In the genomic region with DNA sequence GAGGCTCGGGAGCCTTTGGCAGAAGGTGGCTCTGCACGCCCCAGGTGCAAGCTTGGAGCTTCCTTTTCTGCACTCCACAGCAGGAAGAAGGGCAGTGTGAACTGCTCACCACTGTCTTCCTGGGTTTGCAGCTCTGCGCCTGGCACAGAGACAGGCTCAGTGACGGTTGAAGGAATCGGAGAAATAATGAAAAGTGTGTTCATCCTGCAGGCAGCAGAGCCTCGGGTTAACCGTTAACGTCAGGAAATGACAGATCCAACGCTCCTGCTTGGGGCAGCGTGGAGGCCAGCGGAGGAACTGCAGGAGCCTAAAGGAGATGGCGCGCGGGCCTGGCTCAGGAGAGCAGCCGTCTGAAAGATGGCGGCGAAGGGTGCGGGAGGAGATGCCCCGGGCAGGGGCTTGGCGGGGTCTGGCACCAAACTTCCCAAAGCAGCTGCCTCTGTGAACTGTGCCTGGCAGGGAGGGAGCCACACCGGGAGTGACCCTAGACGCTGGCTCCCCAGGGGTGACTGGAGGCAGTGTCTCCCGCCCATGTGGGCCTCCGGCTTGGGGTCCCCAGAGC, we compare ENCODE assay signal across 1 cellular context.
A peak's percentile ranks its signal among the peaks of the same experiment; 100 is the strongest.
TF ChIP-seq lines count a peak whose summit lies in the region.

No MANE protein-coding gene starts in this region.

TF ChIP-seq in HepG2, 621 proteins besides CTCF, POLR2A, EP300 and RAD21 (continued from another document):
- TF ChIP-seq, protein P1, sequence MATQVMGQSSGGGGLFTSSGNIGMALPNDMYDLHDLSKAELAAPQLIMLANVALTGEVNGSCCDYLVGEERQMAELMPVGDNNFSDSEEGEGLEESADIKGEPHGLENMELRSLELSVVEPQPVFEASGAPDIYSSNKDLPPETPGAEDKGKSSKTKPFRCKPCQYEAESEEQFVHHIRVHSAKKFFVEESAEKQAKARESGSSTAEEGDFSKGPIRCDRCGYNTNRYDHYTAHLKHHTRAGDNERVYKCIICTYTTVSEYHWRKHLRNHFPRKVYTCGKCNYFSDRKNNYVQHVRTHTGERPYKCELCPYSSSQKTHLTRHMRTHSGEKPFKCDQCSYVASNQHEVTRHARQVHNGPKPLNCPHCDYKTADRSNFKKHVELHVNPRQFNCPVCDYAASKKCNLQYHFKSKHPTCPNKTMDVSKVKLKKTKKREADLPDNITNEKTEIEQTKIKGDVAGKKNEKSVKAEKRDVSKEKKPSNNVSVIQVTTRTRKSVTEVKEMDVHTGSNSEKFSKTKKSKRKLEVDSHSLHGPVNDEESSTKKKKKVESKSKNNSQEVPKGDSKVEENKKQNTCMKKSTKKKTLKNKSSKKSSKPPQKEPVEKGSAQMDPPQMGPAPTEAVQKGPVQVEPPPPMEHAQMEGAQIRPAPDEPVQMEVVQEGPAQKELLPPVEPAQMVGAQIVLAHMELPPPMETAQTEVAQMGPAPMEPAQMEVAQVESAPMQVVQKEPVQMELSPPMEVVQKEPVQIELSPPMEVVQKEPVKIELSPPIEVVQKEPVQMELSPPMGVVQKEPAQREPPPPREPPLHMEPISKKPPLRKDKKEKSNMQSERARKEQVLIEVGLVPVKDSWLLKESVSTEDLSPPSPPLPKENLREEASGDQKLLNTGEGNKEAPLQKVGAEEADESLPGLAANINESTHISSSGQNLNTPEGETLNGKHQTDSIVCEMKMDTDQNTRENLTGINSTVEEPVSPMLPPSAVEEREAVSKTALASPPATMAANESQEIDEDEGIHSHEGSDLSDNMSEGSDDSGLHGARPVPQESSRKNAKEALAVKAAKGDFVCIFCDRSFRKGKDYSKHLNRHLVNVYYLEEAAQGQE (IDR thresholded peaks at IDR 0.05; ENCODE audit: borderline replicate concordance in 1 of 2, low read depth in 1 of 2, low read length in 2 of 2): no peak
- TF ChIP-seq, protein P2, sequence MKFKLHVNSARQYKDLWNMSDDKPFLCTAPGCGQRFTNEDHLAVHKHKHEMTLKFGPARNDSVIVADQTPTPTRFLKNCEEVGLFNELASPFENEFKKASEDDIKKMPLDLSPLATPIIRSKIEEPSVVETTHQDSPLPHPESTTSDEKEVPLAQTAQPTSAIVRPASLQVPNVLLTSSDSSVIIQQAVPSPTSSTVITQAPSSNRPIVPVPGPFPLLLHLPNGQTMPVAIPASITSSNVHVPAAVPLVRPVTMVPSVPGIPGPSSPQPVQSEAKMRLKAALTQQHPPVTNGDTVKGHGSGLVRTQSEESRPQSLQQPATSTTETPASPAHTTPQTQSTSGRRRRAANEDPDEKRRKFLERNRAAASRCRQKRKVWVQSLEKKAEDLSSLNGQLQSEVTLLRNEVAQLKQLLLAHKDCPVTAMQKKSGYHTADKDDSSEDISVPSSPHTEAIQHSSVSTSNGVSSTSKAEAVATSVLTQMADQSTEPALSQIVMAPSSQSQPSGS (CRISPR knock-in tag; IDR thresholded peaks at IDR 0.05): no peak
- TF ChIP-seq TSC22D2 (CRISPR knock-in tag; IDR thresholded peaks at IDR 0.05; ENCODE audit: borderline replicate concordance): no peak
- no peak for TF ChIP-seq NFE2L2 (IDR thresholded peaks at IDR 0.05; ENCODE audit: low read length)
- TF ChIP-seq SMARCC2 (IDR thresholded peaks at IDR 0.05): no peak
- TF ChIP-seq SAP130 (CRISPR knock-in tag; IDR thresholded peaks at IDR 0.05; ENCODE audit: low read depth): 0 out of 2 replicates have a peak, but pooled peaks have one; percentile 26
- no peak for TF ChIP-seq SPEN (CRISPR knock-in tag; IDR thresholded peaks at IDR 0.05; ENCODE audit: low read depth)
- TF ChIP-seq ZNF777 (CRISPR knock-in tag; IDR thresholded peaks at IDR 0.05): peak; percentile 75
- peak; percentile 66 for TF ChIP-seq YY1 (IDR thresholded peaks at IDR 0.05; ENCODE audit: insufficient read depth, insufficient replicate concordance, low read depth, low read length)
- TF ChIP-seq CENPX (CRISPR knock-in tag; IDR thresholded peaks at IDR 0.05): no peak
- TF ChIP-seq GTF3A (CRISPR knock-in tag; conservative IDR thresholded peaks at IDR 0.05): no peak
- TF ChIP-seq HDAC1 (CRISPR knock-in tag; IDR thresholded peaks at IDR 0.05): no peak
- TF ChIP-seq, protein P3, sequence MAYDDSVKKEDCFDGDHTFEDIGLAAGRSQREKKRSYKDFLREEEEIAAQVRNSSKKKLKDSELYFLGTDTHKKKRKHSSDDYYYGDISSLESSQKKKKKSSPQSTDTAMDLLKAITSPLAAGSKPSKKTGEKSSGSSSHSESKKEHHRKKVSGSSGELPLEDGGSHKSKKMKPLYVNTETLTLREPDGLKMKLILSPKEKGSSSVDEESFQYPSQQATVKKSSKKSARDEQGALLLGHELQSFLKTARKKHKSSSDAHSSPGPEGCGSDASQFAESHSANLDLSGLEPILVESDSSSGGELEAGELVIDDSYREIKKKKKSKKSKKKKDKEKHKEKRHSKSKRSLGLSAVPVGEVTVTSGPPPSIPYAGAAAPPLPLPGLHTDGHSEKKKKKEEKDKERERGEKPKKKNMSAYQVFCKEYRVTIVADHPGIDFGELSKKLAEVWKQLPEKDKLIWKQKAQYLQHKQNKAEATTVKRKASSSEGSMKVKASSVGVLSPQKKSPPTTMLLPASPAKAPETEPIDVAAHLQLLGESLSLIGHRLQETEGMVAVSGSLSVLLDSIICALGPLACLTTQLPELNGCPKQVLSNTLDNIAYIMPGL (CRISPR knock-in tag; IDR thresholded peaks at IDR 0.05; ENCODE audit: borderline replicate concordance in 1 of 2, low read depth in 1 of 2): 0 out of 4 replicates have a peak, but pooled peaks of 1 of the 2 experiments have one; percentile 40
